ENCODE assay signal across 8 cellular contexts in genomic region chr15:53716909-53717878, GRCh38. TPM values are rescaled to one million over a fixed set of nuclear protein-coding genes. Genes with fewer than 3 reads are reported as not detected.
DNase-seq lines count a peak whose midpoint lies in the region; ATAC-seq and TF ChIP-seq lines count a peak whose summit lies in the region.

No MANE protein-coding gene starts in this region.

- H4K20me1 ChIP-seq in OCI-LY3 (ENCODE audit: insufficient read depth, low read length): no peaks in the 10 kb centered on the region

- H3K9ac ChIP-seq in OCI-LY3 (ENCODE audit: low read length): no peak overlapping the region

- no peaks in the 10 kb centered on the region for H3K79me2 ChIP-seq in OCI-LY3 (ENCODE audit: low read length)

- peak; percentile 58 for TF ChIP-seq CTCF in OCI-LY3 (IDR thresholded peaks at IDR 0.05; ENCODE audit: low read depth, low read length)
- peak; percentile 6 for TF ChIP-seq CTCF in fibroblast of pulmonary artery (IDR thresholded peaks at IDR 0.05; ENCODE audit: low read length, missing control alignments)

- ATAC-seq in HG03521 (IDR thresholded peaks at IDR 0.05; ENCODE audit: unreplicated experiment) (no peak), HG03135 (IDR thresholded peaks at IDR 0.05; ENCODE audit: unreplicated experiment) (no peak), esophagus mucosa (no peak)

- H3K4me1 ChIP-seq in OCI-LY3 (ENCODE audit: low read length): peaks cover 15% of the 10 kb centered on the region

- H3K4me3 ChIP-seq in OCI-LY3 (ENCODE audit: low read length) (no peak overlapping the region), fibroblast of pulmonary artery (replicated peaks; ENCODE audit: low read depth, low read length) (no peak overlapping the region)

- H3K9me3 ChIP-seq in OCI-LY3 (ENCODE audit: insufficient read depth, low read length): no peaks in the 10 kb centered on the region

- 0 out of 2 replicates have a peak, but pooled peaks cover 21% of the 10 kb centered on the region for H3K27me3 ChIP-seq in OCI-LY3 (ENCODE audit: low read depth, low read length)

- no peak overlapping the region for H3K4me2 ChIP-seq in OCI-LY3 (ENCODE audit: low read length)

- no peaks in the 10 kb centered on the region for H3K36me3 ChIP-seq in OCI-LY3 (replicated peaks; ENCODE audit: low read depth, low read length)

- no peak overlapping the region for H2AFZ ChIP-seq in OCI-LY3 (ENCODE audit: low read depth, low read length)

- peak; percentile 11 to 48 for DNase-seq in NCI-H526 (lab: John Stamatoyannopoulos, UW)
- no peak for DNase-seq in NCI-H526 treated with DMSO at 0.1 percent for 48 hours (lab: John Stamatoyannopoulos, UW)
- peak; percentile 0 for DNase-seq in fibroblast of pulmonary artery (ENCODE audit: low read depth)
- peak; percentile 78 for DNase-seq in superior temporal gyrus (ENCODE audit: extremely low spot score)

- H3K27ac ChIP-seq in OCI-LY3 (ENCODE audit: low read length): no peak overlapping the region

RNA-seq across cellular contexts. Expression of gene WDR72, which starts 42.3 kb away (rescaled TPM):
- total RNA-seq in esophagus mucosa: 0.76 TPM
